Comparison of ENCODE assay signal across 10 cellular contexts in the genomic region with DNA sequence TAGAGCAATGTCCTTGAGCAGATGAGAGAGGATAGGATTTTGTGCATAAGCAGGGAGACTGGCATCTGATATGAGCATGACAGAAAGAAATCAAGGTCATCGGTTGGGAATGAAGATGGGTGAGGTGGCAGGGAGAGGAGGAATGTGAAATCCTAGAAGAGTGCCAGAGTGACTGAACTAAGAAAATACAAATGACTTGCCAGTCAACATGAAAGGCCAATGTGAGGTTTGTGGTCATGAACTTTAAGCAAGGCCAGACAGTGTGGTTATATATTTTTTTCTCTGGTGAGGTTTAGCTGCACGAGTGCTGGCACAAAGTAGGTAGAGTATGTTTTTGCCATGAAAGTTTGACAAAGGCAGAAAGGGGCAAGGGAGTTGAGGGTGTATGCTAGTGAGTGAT. TPM values are rescaled to one million over a fixed set of nuclear protein-coding genes. Genes with fewer than 3 reads are reported as not detected.
A peak's percentile ranks its signal among the peaks of the same experiment; 100 is the strongest.
DNase-seq lines count a peak whose midpoint lies in the region; ATAC-seq and TF ChIP-seq lines count a peak whose summit lies in the region.
"Had no signal": no experiment of that assay in that cellular context is flagged by ENCODE, and none has a peak within 500 bp of the region (broad histone marks: within the 10 kb centered on the region; RNA-seq: fewer than 3 reads in every experiment).

No MANE protein-coding gene starts in this region.

- H3K27ac Mint-ChIP-seq in T-helper 2 cell treated with Interferon-gamma antibody and Interleukin-4, amounts not matched to agents 5 μg/mL and 100 μg/mL, for 36 hours = no peak overlapping the region
- no peak overlapping the region for H3K27ac Mint-ChIP-seq in stimulated activated naive CD8-positive, alpha-beta T cell treated with anti-CD3 and anti-CD28 coated beads, Interleukin-15, amount 100 ng/mL, for 72 hours

- H3K36me3 ChIP-seq in WERI-Rb-1 (no peaks in the 10 kb centered on the region), neuronal stem cell (replicated peaks in 1 of 2; ENCODE audit: control insufficient read depth in 2 of 2, insufficient read depth in 2 of 2, low read length in 2 of 2) (no peaks in the 10 kb centered on the region)
- H3K36me3 ChIP-seq: BE2C had no signal

- peaks cover 46% of the 10 kb centered on the region for H3K27me3 Mint-ChIP-seq in T-helper 2 cell treated with Interferon-gamma antibody and Interleukin-4, amounts not matched to agents 5 μg/mL and 100 μg/mL, for 36 hours (ENCODE audit: low read depth)
- peaks cover 36% of the 10 kb centered on the region for H3K27me3 Mint-ChIP-seq in stimulated activated naive CD8-positive, alpha-beta T cell treated with anti-CD3 and anti-CD28 coated beads, Interleukin-15, amount 100 ng/mL, for 72 hours

- H3K4me3 ChIP-seq in WERI-Rb-1 (ENCODE audit: low read depth, low read length) = no peak overlapping the region
- H3K4me3 ChIP-seq in neuronal stem cell (ENCODE audit: low read length in 2 of 2) = no peak overlapping the region

- H3K27ac ChIP-seq in WERI-Rb-1 = no peak overlapping the region
- H3K27ac ChIP-seq in neuronal stem cell (replicated peaks; ENCODE audit: low read length) = no peak overlapping the region

- H3K27me3 ChIP-seq in WERI-Rb-1 (ENCODE audit: insufficient read depth, low read depth, severe bottlenecking) = no peaks in the 10 kb centered on the region
- peaks cover 0 to 8% (median 0%) of the 10 kb centered on the region in 3 experiments for H3K27me3 ChIP-seq in neuronal stem cell (ENCODE audit: control insufficient read depth in 3 of 3, insufficient read depth in 3 of 3, low read depth in 1 of 3, low read length in 3 of 3)
- H3K27me3 ChIP-seq: BE2C had no signal

- H2BK5ac ChIP-seq in neuronal stem cell (ENCODE audit: low read length) = no peak overlapping the region

- H2BK12ac ChIP-seq in neuronal stem cell (ENCODE audit: low read length) = no peak overlapping the region

- no peaks in the 10 kb centered on the region for H3K9me3 Mint-ChIP-seq in T-helper 2 cell treated with Interferon-gamma antibody and Interleukin-4, amounts not matched to agents 5 μg/mL and 100 μg/mL, for 36 hours
- H3K9me3 Mint-ChIP-seq in stimulated activated naive CD8-positive, alpha-beta T cell treated with anti-CD3 and anti-CD28 coated beads, Interleukin-15, amount 100 ng/mL, for 72 hours = no peaks in the 10 kb centered on the region

- no peak overlapping the region for H3K23ac ChIP-seq in neuronal stem cell (ENCODE audit: low read depth, low read length, poor library complexity)

- H3K4me2 ChIP-seq in neuronal stem cell (ENCODE audit: insufficient read depth, low read length, poor library complexity, severe bottlenecking) = no peak overlapping the region

- H4K91ac ChIP-seq in neuronal stem cell (ENCODE audit: low read depth, low read length, poor library complexity) = no peak overlapping the region

- no peak overlapping the region for H2BK120ac ChIP-seq in neuronal stem cell (ENCODE audit: low read depth, low read length)

- peak; percentile 80 for ATAC-seq in HG02885 (IDR thresholded peaks at IDR 0.05; ENCODE audit: poor library complexity, unreplicated experiment)
- ATAC-seq in stimulated activated naive CD8-positive, alpha-beta T cell treated with anti-CD3 and anti-CD28 coated beads, Interleukin-15, amount 100 ng/mL, for 72 hours = peak; percentile 89

- H4K8ac ChIP-seq in neuronal stem cell (ENCODE audit: low read depth, low read length) = no peak overlapping the region

- WGBS in neuronal stem cell (ENCODE audit: extremely low coverage in 2 of 2, insufficient read length in 2 of 2, insufficient replicate concordance in 1 of 2), 2 donors = no CpG with 5 or more reads among the region's 2 CpGs

- H3K14ac ChIP-seq in neuronal stem cell (ENCODE audit: low read length) = no peak overlapping the region

- no peak overlapping the region for H3K4ac ChIP-seq in neuronal stem cell (ENCODE audit: low read length)

- peaks cover 1% of the 10 kb centered on the region for H3K79me1 ChIP-seq in neuronal stem cell (ENCODE audit: low read depth, low read length)

- no peak overlapping the region for H2AFZ ChIP-seq in neuronal stem cell (ENCODE audit: low read length)

- H3K4me3 Mint-ChIP-seq in T-helper 2 cell treated with Interferon-gamma antibody and Interleukin-4, amounts not matched to agents 5 μg/mL and 100 μg/mL, for 36 hours = no peak overlapping the region
- H3K4me3 Mint-ChIP-seq in stimulated activated naive CD8-positive, alpha-beta T cell treated with anti-CD3 and anti-CD28 coated beads, Interleukin-15, amount 100 ng/mL, for 72 hours = no peak overlapping the region

- H3K18ac ChIP-seq in neuronal stem cell (ENCODE audit: low read length) = no peak overlapping the region

- TF ChIP-seq CTCF in WERI-Rb-1 (IDR thresholded peaks at IDR 0.05; ENCODE audit: low read depth, low read length) = no peak

- no peak overlapping the region for H3K9ac ChIP-seq in neuronal stem cell (ENCODE audit: low read depth, low read length, poor library complexity)

- peaks cover 19% of the 10 kb centered on the region for H3K4me1 Mint-ChIP-seq in T-helper 2 cell treated with Interferon-gamma antibody and Interleukin-4, amounts not matched to agents 5 μg/mL and 100 μg/mL, for 36 hours (ENCODE audit: low read depth)
- H3K4me1 Mint-ChIP-seq in stimulated activated naive CD8-positive, alpha-beta T cell treated with anti-CD3 and anti-CD28 coated beads, Interleukin-15, amount 100 ng/mL, for 72 hours = no peaks in the 10 kb centered on the region

- H3K9me3 ChIP-seq in WERI-Rb-1 (ENCODE audit: severe bottlenecking) (no peaks in the 10 kb centered on the region), neuronal stem cell (replicated peaks in 1 of 2; ENCODE audit: control insufficient read depth in 2 of 2, insufficient read depth in 1 of 2, low read depth in 1 of 2, low read length in 2 of 2) (no peaks in the 10 kb centered on the region)
- H3K9me3 ChIP-seq: BE2C had no signal

- no peak overlapping the region for H2BK15ac ChIP-seq in neuronal stem cell (ENCODE audit: low read length)

- peak; percentile 20 for DNase-seq in stimulated activated CD4-positive, alpha-beta T cell treated with anti-CD3 and anti-CD28 coated beads, Interleukin-15, amount 100 ng/mL, for 24 hours
- no peak for DNase-seq in stimulated activated CD4-positive, alpha-beta T cell treated with anti-CD3 and anti-CD28 coated beads, Interleukin-2, amount 100 ng/mL, for 48 hours
- peak; percentile 41 for DNase-seq in T-helper 2 cell treated with Interferon-gamma antibody and Interleukin-4, amounts not matched to agents 5 μg/mL and 100 μg/mL, for 36 hours (ENCODE audit: low spot score)
- DNase-seq in stimulated activated naive CD8-positive, alpha-beta T cell treated with anti-CD3 and anti-CD28 coated beads, Interleukin-15, amount 100 ng/mL, for 72 hours = peak in 1 of 2 donors; percentile 48
- no peak for DNase-seq in effector CD8-positive, alpha-beta T cell (lab: John Stamatoyannopoulos, UW)
- DNase-seq in WERI-Rb-1 (no peak), neuronal stem cell (ENCODE audit: low spot score) (no peak)
- DNase-seq: BE2C, NCI-H2171 had no signal

- no peaks in the 10 kb centered on the region for H3K4me1 ChIP-seq in neuronal stem cell (ENCODE audit: control insufficient read depth in 2 of 2, insufficient read depth in 1 of 2, low read depth in 1 of 2, low read length in 2 of 2)

- H2AK5ac ChIP-seq in neuronal stem cell (ENCODE audit: low read depth, low read length) = no peak overlapping the region

- no peaks in the 10 kb centered on the region for H3K36me3 Mint-ChIP-seq in T-helper 2 cell treated with Interferon-gamma antibody and Interleukin-4, amounts not matched to agents 5 μg/mL and 100 μg/mL, for 36 hours (ENCODE audit: low read depth)

RNA-seq across cellular contexts. Expression of gene QPCT, which starts 21.2 kb away (rescaled TPM):
- 6.9 TPM for polyA plus RNA-seq in neuronal stem cell (2013, experiment 1 of 2)
- polyA plus RNA-seq in neuronal stem cell (2013, experiment 2 of 2) = 7.3 TPM

RNA-seq across cellular contexts. Expression of gene PRKD3, which starts 41.0 kb away (rescaled TPM):
- 23.0 TPM for polyA plus RNA-seq in neuronal stem cell (2013, experiment 1 of 2)
- 23.0 TPM for polyA plus RNA-seq in neuronal stem cell (2013, experiment 2 of 2)

Comparison
In these comparisons a context has a peak if more than half of its experiments do, and no peak if none do; other contexts are left out.
1. DNase-seq: peak in stimulated activated CD4-positive, alpha-beta T cell treated with anti-CD3 and anti-CD28 coated beads, Interleukin-15, amount 100 ng/mL, for 24 hours (single experiment) and T-helper 2 cell treated with Interferon-gamma antibody and Interleukin-4, amounts not matched to agents 5 μg/mL and 100 μg/mL, for 36 hours (single experiment); none in stimulated activated CD4-positive, alpha-beta T cell treated with anti-CD3 and anti-CD28 coated beads, Interleukin-2, amount 100 ng/mL, for 48 hours (0 of 2), effector CD8-positive, alpha-beta T cell (single experiment), WERI-Rb-1 (single experiment) and neuronal stem cell (single experiment).